In the genomic region with DNA sequence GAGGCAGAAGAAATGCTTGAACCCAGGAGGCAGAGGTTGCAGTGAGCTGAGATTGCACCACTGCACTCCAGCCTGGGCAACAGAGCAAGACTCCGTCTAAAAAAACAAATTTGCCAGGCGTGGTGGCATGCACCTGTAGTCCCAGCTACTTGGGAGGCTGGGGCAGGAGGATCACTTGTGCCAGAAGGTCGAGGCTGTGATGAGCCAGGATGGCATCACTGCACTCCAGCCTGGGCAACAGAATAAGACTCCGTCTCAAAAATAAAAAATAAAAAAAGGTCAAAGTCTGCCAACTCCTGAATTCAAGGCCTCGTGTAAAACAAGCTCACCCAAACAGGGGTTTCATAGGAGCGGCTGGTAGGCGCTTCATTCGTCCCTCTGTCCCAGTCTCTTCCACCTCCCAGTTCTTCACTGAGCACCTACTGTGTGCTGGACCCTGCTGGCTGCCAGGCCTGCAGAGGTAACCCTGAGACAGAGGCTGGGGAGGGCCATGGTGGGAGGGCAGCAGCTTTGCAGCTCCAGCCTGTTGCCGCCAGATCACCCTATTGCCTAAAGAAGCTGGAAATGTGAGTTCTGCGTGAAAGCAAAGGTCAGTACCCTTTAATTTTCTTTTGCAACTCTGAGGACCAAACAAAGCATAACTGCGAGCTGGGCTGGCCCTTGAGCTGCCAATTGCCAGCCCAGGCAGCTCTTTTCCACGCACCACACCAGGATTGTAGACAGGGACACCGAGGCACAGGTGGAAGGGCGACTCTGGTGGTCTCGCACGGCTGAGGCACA, we compare ENCODE assay signal across 1 cellular context.
TF ChIP-seq lines count a peak whose summit lies in the region.

No MANE protein-coding gene starts in this region.

TF ChIP-seq in HepG2, 621 proteins besides CTCF, POLR2A, EP300 and RAD21 (continued from another document and continues in another):
- TF ChIP-seq ZNF687 (CRISPR knock-in tag; IDR thresholded peaks at IDR 0.05) (peak; percentile 73), SOX6 (IDR thresholded peaks at IDR 0.05) (no peak), SOX6 (CRISPR knock-in tag; IDR thresholded peaks at IDR 0.05) (peak; percentile 41; the same call in 1 of the 2 replicates), ZNF572 (CRISPR knock-in tag; IDR thresholded peaks at IDR 0.05) (0 out of 2 replicates have a peak, but pooled peaks have one; percentile 23), ZNF724P (CRISPR knock-in tag; IDR thresholded peaks at IDR 0.05; ENCODE audit: borderline replicate concordance) (peak; percentile 79; the same call in 1 of the 2 replicates), HOXA7 (CRISPR knock-in tag; IDR thresholded peaks at IDR 0.05) (no peak), SMAD9 (CRISPR knock-in tag; IDR thresholded peaks at IDR 0.05) (no peak), SAP130 (CRISPR knock-in tag; IDR thresholded peaks at IDR 0.05; ENCODE audit: low read depth) (peak; percentile 41; the same call in 1 of the 2 replicates), NR2F6 (IDR thresholded peaks at IDR 0.05) (peak; percentile 67), NR2F6 (CRISPR knock-in tag; IDR thresholded peaks at IDR 0.05) (peak; percentile 57), MED1 (CRISPR knock-in tag; IDR thresholded peaks at IDR 0.05) (0 out of 2 replicates have a peak, but pooled peaks have one; percentile 26), FOXA1 (IDR thresholded peaks at IDR 0.05) (no peak), FOXA1 (CRISPR knock-in tag; IDR thresholded peaks at IDR 0.05) (0 out of 2 replicates have a peak, but pooled peaks have one; percentile 9), ZFP36L2 (CRISPR knock-in tag; IDR thresholded peaks at IDR 0.05) (no peak), HMGXB4 (CRISPR knock-in tag; IDR thresholded peaks at IDR 0.05; ENCODE audit: borderline replicate concordance in 1 of 2, low read depth in 1 of 2) (no peak), ZNF564 (CRISPR knock-in tag; IDR thresholded peaks at IDR 0.05) (0 out of 2 replicates have a peak, but pooled peaks have one; percentile 33), POGK (CRISPR knock-in tag; conservative IDR thresholded peaks at IDR 0.05) (0 out of 2 replicates have a peak, but pooled peaks have one; percentile 29), ZNF292 (CRISPR knock-in tag; IDR thresholded peaks at IDR 0.05; ENCODE audit: borderline replicate concordance, low read depth) (peak; percentile 67; the same call in 1 of the 2 replicates), ZSCAN21 (CRISPR knock-in tag; IDR thresholded peaks at IDR 0.05; ENCODE audit: borderline replicate concordance) (peak; percentile 28; the same call in 1 of the 2 replicates), MAFF (IDR thresholded peaks at IDR 0.05; ENCODE audit: low read depth, low read length) (no peak), TARDBP (CRISPR knock-in tag; IDR thresholded peaks at IDR 0.05) (no peak), ZBTB42 (CRISPR knock-in tag; IDR thresholded peaks at IDR 0.05) (0 out of 2 replicates have a peak, but pooled peaks have one; percentile 42), HNF4G (IDR thresholded peaks at IDR 0.05; ENCODE audit: borderline replicate concordance, low read depth, low read length) (no peak; the same call in 1 of the 2 replicates), HNF4G (CRISPR knock-in tag; IDR thresholded peaks at IDR 0.05; ENCODE audit: borderline replicate concordance, low read depth) (0 out of 2 replicates have a peak, but pooled peaks have one; percentile 30), TEAD3 (CRISPR knock-in tag; optimal IDR thresholded peaks at IDR 0.05; ENCODE audit: borderline replicate concordance) (peak; percentile 10), SP140L (CRISPR knock-in tag; IDR thresholded peaks at IDR 0.05; ENCODE audit: borderline replicate concordance) (no peak), GATAD2A (CRISPR knock-in tag; IDR thresholded peaks at IDR 0.05) (peak; percentile 69), FOXO1 (CRISPR knock-in tag; IDR thresholded peaks at IDR 0.05) (no peak; the same call in 1 of the 2 replicates), HIVEP1 (CRISPR knock-in tag; IDR thresholded peaks at IDR 0.05) (no peak), ARNTL (CRISPR knock-in tag; IDR thresholded peaks at IDR 0.05) (peak; percentile 71), ZNF121 (CRISPR knock-in tag; IDR thresholded peaks at IDR 0.05) (peak; percentile 96)
- TF ChIP-seq, protein P1, sequence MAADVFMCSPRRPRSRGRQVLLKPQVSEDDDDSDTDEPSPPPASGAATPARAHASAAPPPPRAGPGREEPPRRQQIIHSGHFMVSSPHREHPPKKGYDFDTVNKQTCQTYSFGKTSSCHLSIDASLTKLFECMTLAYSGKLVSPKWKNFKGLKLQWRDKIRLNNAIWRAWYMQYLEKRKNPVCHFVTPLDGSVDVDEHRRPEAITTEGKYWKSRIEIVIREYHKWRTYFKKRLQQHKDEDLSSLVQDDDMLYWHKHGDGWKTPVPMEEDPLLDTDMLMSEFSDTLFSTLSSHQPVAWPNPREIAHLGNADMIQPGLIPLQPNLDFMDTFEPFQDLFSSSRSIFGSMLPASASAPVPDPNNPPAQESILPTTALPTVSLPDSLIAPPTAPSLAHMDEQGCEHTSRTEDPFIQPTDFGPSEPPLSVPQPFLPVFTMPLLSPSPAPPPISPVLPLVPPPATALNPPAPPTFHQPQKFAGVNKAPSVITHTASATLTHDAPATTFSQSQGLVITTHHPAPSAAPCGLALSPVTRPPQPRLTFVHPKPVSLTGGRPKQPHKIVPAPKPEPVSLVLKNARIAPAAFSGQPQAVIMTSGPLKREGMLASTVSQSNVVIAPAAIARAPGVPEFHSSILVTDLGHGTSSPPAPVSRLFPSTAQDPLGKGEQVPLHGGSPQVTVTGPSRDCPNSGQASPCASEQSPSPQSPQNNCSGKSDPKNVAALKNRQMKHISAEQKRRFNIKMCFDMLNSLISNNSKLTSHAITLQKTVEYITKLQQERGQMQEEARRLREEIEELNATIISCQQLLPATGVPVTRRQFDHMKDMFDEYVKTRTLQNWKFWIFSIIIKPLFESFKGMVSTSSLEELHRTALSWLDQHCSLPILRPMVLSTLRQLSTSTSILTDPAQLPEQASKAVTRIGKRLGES (CRISPR knock-in tag; IDR thresholded peaks at IDR 0.05; ENCODE audit: borderline replicate concordance): no peak
- TF ChIP-seq, protein P2, sequence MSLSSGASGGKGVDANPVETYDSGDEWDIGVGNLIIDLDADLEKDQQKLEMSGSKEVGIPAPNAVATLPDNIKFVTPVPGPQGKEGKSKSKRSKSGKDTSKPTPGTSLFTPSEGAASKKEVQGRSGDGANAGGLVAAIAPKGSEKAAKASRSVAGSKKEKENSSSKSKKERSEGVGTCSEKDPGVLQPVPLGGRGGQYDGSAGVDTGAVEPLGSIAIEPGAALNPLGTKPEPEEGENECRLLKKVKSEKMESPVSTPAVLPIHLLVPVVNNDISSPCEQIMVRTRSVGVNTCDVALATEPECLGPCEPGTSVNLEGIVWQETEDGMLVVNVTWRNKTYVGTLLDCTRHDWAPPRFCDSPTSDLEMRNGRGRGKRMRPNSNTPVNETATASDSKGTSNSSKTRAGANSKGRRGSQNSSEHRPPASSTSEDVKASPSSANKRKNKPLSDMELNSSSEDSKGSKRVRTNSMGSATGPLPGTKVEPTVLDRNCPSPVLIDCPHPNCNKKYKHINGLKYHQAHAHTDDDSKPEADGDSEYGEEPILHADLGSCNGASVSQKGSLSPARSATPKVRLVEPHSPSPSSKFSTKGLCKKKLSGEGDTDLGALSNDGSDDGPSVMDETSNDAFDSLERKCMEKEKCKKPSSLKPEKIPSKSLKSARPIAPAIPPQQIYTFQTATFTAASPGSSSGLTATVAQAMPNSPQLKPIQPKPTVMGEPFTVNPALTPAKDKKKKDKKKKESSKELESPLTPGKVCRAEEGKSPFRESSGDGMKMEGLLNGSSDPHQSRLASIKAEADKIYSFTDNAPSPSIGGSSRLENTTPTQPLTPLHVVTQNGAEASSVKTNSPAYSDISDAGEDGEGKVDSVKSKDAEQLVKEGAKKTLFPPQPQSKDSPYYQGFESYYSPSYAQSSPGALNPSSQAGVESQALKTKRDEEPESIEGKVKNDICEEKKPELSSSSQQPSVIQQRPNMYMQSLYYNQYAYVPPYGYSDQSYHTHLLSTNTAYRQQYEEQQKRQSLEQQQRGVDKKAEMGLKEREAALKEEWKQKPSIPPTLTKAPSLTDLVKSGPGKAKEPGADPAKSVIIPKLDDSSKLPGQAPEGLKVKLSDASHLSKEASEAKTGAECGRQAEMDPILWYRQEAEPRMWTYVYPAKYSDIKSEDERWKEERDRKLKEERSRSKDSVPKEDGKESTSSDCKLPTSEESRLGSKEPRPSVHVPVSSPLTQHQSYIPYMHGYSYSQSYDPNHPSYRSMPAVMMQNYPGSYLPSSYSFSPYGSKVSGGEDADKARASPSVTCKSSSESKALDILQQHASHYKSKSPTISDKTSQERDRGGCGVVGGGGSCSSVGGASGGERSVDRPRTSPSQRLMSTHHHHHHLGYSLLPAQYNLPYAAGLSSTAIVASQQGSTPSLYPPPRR (CRISPR knock-in tag; IDR thresholded peaks at IDR 0.05; ENCODE audit: borderline replicate concordance): peak; percentile 47; the same call in 1 of the 2 replicates
- TF ChIP-seq, protein P3, sequence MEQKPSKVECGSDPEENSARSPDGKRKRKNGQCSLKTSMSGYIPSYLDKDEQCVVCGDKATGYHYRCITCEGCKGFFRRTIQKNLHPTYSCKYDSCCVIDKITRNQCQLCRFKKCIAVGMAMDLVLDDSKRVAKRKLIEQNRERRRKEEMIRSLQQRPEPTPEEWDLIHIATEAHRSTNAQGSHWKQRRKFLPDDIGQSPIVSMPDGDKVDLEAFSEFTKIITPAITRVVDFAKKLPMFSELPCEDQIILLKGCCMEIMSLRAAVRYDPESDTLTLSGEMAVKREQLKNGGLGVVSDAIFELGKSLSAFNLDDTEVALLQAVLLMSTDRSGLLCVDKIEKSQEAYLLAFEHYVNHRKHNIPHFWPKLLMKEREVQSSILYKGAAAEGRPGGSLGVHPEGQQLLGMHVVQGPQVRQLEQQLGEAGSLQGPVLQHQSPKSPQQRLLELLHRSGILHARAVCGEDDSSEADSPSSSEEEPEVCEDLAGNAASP (CRISPR knock-in tag; IDR thresholded peaks at IDR 0.05; ENCODE audit: borderline replicate concordance): no peak
- TF ChIP-seq, protein P4, sequence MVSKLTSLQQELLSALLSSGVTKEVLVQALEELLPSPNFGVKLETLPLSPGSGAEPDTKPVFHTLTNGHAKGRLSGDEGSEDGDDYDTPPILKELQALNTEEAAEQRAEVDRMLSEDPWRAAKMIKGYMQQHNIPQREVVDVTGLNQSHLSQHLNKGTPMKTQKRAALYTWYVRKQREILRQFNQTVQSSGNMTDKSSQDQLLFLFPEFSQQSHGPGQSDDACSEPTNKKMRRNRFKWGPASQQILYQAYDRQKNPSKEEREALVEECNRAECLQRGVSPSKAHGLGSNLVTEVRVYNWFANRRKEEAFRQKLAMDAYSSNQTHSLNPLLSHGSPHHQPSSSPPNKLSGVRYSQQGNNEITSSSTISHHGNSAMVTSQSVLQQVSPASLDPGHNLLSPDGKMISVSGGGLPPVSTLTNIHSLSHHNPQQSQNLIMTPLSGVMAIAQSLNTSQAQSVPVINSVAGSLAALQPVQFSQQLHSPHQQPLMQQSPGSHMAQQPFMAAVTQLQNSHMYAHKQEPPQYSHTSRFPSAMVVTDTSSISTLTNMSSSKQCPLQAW (CRISPR knock-in tag; IDR thresholded peaks at IDR 0.05): 0 out of 2 replicates have a peak, but pooled peaks have one; percentile 25
